ENCODE assay signal across 9 cellular contexts in the genomic region with DNA sequence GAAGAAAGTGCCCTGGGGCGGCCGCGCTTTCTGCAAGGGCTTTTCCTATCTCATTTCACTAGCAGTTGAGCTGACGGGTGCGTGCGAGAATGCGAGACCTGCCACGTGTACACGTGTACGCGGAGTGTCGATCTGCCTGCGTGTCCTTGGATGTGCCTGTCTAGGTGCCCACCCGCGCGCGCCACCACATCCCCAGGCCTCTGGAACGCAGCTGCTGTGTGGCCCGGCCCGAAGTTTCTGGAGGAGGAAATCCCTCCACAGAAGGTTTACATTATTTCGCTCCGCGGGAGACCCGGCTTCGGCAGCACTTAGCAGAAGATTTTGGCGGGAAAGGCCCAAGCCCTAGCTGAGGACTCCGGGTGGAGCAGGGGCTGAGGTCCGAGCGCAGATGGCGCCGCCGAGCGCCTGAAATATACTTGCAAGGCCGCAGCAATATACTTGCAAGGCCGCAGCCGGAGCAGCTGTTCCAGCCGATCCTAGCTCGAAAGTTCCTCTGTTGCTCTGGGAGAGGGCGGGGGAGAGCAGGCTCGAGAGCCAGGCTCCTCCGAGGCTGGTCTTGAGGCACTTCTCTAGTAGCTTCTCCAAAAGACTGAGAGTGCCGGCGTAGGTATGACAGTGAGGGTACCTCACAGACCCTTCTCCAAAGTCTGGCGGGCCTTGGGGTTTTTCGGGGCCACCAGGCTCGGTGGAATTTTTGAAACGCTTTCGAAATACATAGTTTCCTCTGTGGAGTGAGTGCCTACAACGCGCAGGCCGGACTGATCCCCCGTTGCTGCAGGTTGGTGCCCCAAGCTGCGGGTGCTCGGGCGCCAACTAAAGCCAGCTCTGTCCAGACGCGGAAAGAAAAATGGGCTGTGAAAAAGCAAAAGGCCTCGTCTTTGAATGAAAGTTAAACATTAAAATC. TPM values are rescaled to one million over a fixed set of nuclear protein-coding genes. Genes with fewer than 3 reads are reported as not detected.
DNase-seq lines count a peak whose midpoint lies in the region; ATAC-seq, FAIRE-seq and TF ChIP-seq lines count a peak whose summit lies in the region.
"Had no signal": no experiment of that assay in that cellular context is flagged by ENCODE, and none has a peak within 500 bp of the region (broad histone marks: within the 10 kb centered on the region; RNA-seq: fewer than 3 reads in every experiment).

No MANE protein-coding gene starts in this region.

- H2AFZ ChIP-seq in endothelial cell of umbilical vein (ENCODE audit: low read depth, low read length) (no peak overlapping the region), neuron (ENCODE audit: low read depth, low read length) (peak overlapping the region; percentile 31)

- H3K27me3 ChIP-seq in endothelial cell of umbilical vein (ENCODE audit: control insufficient read depth in 2 of 2, insufficient read depth in 2 of 2, low read length in 2 of 2) (peaks cover 86 to 100% of the 10 kb centered on the region in 2 experiments), neuron (ENCODE audit: insufficient read depth, low read length) (peaks cover 99% of the 10 kb centered on the region), BE2C (peaks cover 94% of the 10 kb centered on the region)

- no peaks in the 10 kb centered on the region for H3K79me2 ChIP-seq in endothelial cell of umbilical vein (ENCODE audit: control insufficient read depth, insufficient read depth, low read length)

- peaks cover 3% of the 10 kb centered on the region for H3K4me1 ChIP-seq in endothelial cell of umbilical vein (ENCODE audit: control insufficient read depth, extremely low read depth, insufficient read depth, low read length)
- H3K4me1 ChIP-seq in neuron (ENCODE audit: insufficient read depth, low read length) = peaks cover 13% of the 10 kb centered on the region
- H3K4me1 ChIP-seq in BE2C = no peaks in the 10 kb centered on the region

- H3K4me3 ChIP-seq in AG10803 (ENCODE audit: low read length) (peak overlapping the region; percentile 70), endothelial cell of umbilical vein (replicated peaks in 1 of 3; ENCODE audit: insufficient read depth in 1 of 3, low read depth in 1 of 3, low read length in 3 of 3) (no peak overlapping the region), neuron (ENCODE audit: low read length) (no peak overlapping the region), BE2C (ENCODE audit: low read depth, low read length) (no peak overlapping the region)

- H3K9ac ChIP-seq in endothelial cell of umbilical vein (replicated peaks; ENCODE audit: extremely low read depth, insufficient read depth, low read length) = no peak overlapping the region

- H3K9me3 ChIP-seq in endothelial cell of umbilical vein (replicated peaks; ENCODE audit: control insufficient read depth, insufficient read depth, low read length) (no peaks in the 10 kb centered on the region), neuron (ENCODE audit: low read length) (peaks cover 8% of the 10 kb centered on the region), BE2C (no peaks in the 10 kb centered on the region)

- peak overlapping the region; percentile 16 for H3K4me2 ChIP-seq in endothelial cell of umbilical vein (ENCODE audit: insufficient read depth, low read length)

- dilution Hi-C loops in endothelial cell of umbilical vein (cut with MboI; ENCODE audit: extremely low pct_ligation_motif_present, low sequenced_read_pairs) = no loop called here

- TF ChIP-seq CTCF in AG10803 (conservative IDR thresholded peaks at IDR 0.05; ENCODE audit: low read length) (no peak), GM20000 (IDR thresholded peaks at IDR 0.05; ENCODE audit: extremely low read depth, missing control alignments) (no peak), endothelial cell of umbilical vein (IDR thresholded peaks at IDR 0.05; ENCODE audit: extremely low read depth in 1 of 2, insufficient read depth in 1 of 2, low read depth in 1 of 2, low read length in 2 of 2) (no peak), BE2C (IDR thresholded peaks at IDR 0.05; ENCODE audit: low read depth, low read length) (no peak)

- CTCF ChIA-PET in endothelial cell of umbilical vein (lab: Charles Lee) = interaction anchor here (0.6 to 1.4 kb wide), 2 partner anchors 10 to 13 kb away, joined by 3 to 4 read pairs; no protein-coding TSS in a partner anchor

- H3K36me3 ChIP-seq in endothelial cell of umbilical vein (ENCODE audit: control insufficient read depth in 2 of 2, extremely low read depth in 1 of 2, insufficient read depth in 2 of 2, low read length in 2 of 2) (no peaks in the 10 kb centered on the region), neuron (ENCODE audit: insufficient read depth, low read length) (no peaks in the 10 kb centered on the region), BE2C (no peaks in the 10 kb centered on the region)

- no peak for FAIRE-seq in endothelial cell of umbilical vein (lab: Jason Lieb, UNC)

- DNase-seq in AG10803 (ENCODE audit: low read depth) (peak; percentile 66), GM20000 (ENCODE audit: low spot score) (peak; percentile 26), endothelial cell of umbilical vein (ENCODE audit: low read depth, low spot score) (peak; percentile 24), BE2C (no peak), NCI-H1694 treated with DMSO at 0.1 percent for 48 hours (lab: John Stamatoyannopoulos, UW) (no peak), NCI-H1694 (lab: John Stamatoyannopoulos, UW) (no peak)

- intact Hi-C loops in endothelial cell of umbilical vein (cut with micrococcal nuclease) = no loop called here

- no peaks in the 10 kb centered on the region for H3K9me1 ChIP-seq in endothelial cell of umbilical vein (replicated peaks; ENCODE audit: control insufficient read depth, extremely low read depth, insufficient read depth, low read length)

- BruUV-seq in endothelial cell of umbilical vein (replicated peaks; lab: Mats Ljungman, UMichigan) = no TSS peak

- no peak for ATAC-seq in HG02610 (IDR thresholded peaks at IDR 0.05; ENCODE audit: unreplicated experiment)
- ATAC-seq: HCT116 had no signal

- no peak for TF ChIP-seq POLR2A in endothelial cell of umbilical vein (IDR thresholded peaks at IDR 0.05; ENCODE audit: low read depth, low read length)

- POLR2A ChIA-PET in endothelial cell of umbilical vein (lab: Charles Lee) = no interaction called here

- no peaks in the 10 kb centered on the region for H4K20me1 ChIP-seq in endothelial cell of umbilical vein (replicated peaks; ENCODE audit: control insufficient read depth, extremely low read depth, insufficient read depth, low read length)

- H3K27ac ChIP-seq in endothelial cell of umbilical vein (ENCODE audit: insufficient read depth, low read depth, low read length) = no peak overlapping the region

TF ChIP-seq in endothelial cell of umbilical vein, 7 proteins besides CTCF, POLR2A, EP300 and RAD21:
- no peak for TF ChIP-seq POLR2AphosphoS5 (IDR thresholded peaks at IDR 0.05; ENCODE audit: insufficient read depth, low read depth, low read length)
- peak; percentile 92 for TF ChIP-seq EZH2 (IDR thresholded peaks at IDR 0.05; ENCODE audit: borderline replicate concordance, low read depth, low read length, severe bottlenecking)

RNA-seq across cellular contexts. Expression of gene TBX15, which starts 3.8 kb away (rescaled TPM):
- total RNA-seq in endothelial cell of umbilical vein = not detected in 2 replicates
- polyA plus RNA-seq in endothelial cell of umbilical vein = 0.01 and 0.05 TPM in 2 replicates
- 0.03 TPM in 1 of 2 replicates, not detected in the other for polyA plus RNA-seq in endothelial cell of umbilical vein (2011; cell fraction: cytosol; rRNA removed)
- polyA plus RNA-seq in endothelial cell of umbilical vein (2011; cell fraction: nucleus; rRNA removed) = 0.07 TPM in 1 of 2 replicates, not detected in the other
- polyA plus RNA-seq in endothelial cell of umbilical vein (2012) = not detected in 2 replicates
- polyA minus RNA-seq in endothelial cell of umbilical vein = 0.08 TPM in 1 of 2 replicates, not detected in the other
- polyA minus RNA-seq in endothelial cell of umbilical vein (2011; cell fraction: cytosol; rRNA and poly(A)+ RNA removed) = not detected
- polyA minus RNA-seq in endothelial cell of umbilical vein (2011; cell fraction: nucleus; rRNA and poly(A)+ RNA removed) = 0.10 TPM in 1 of 2 replicates, not detected in the other
- 0.22 TPM for polyA plus RNA-seq in BE2C (2012; ENCODE audit: insufficient read depth, insufficient read length, low read depth)

Comparison
In these comparisons a context has a peak if more than half of its experiments do, and no peak if none do; other contexts are left out.
1. DNase-seq: peak in AG10803 (single experiment), GM20000 (single experiment) and endothelial cell of umbilical vein (single experiment); none in BE2C (single experiment), NCI-H1694 treated with DMSO at 0.1 percent for 48 hours (single experiment) and NCI-H1694 (single experiment).